19 cellular contexts compared by ENCODE assay signal in genomic region chr11:94117871-94118270, GRCh38.
"Had no signal": no experiment of that assay in that cellular context is flagged by ENCODE, and none has a peak within 500 bp of the region (broad histone marks: within the 10 kb centered on the region; RNA-seq: fewer than 3 reads in every experiment).

No MANE protein-coding gene starts in this region.

- ATAC-seq: activated naive CD4-positive, alpha-beta T cell treated with anti-CD3 and anti-CD28 coated beads, Interleukin-2, amount 50 U/mL, for 72 hours; activated T-cell treated with anti-CD3 and anti-CD28 coated beads, Interleukin-2, amount 50 U/mL, for 4 hours; body of pancreas; left ventricle myocardium superior; natural killer cell; stimulated activated memory B cell treated with anti-CD40 and anti-IgM and Interleukin-4, amounts not matched to agents 10 μg/mL and 1 μg/mL and 100 μg/mL, for 72 hours; T-helper 17 cell had no signal

- H3K27ac ChIP-seq: body of pancreas, coronary artery, epithelial cell of prostate, neutrophil, parathyroid adenoma, WERI-Rb-1 had no signal

- H3K36me3 ChIP-seq: neutrophil, WERI-Rb-1 had no signal

- DNase-seq: activated CD4-positive, alpha-beta memory T cell treated with anti-CD3 and anti-CD28 coated beads for 36 hours; activated effector memory CD4-positive, alpha-beta T cell treated with anti-CD3 and anti-CD28 coated beads, Interleukin-2, amount 50 U/mL, for 16 hours; activated T-cell treated with anti-CD3 and anti-CD28 coated beads, Interleukin-2, amount 50 U/mL, for 4 hours; body of pancreas; effector memory CD4-positive, alpha-beta T cell; hippocampal formation; left ventricle myocardium superior; mesendoderm; natural killer cell; stimulated activated CD4-positive, alpha-beta T cell treated with anti-CD3 and anti-CD28 coated beads, Interleukin-12 subunit alpha, Interleukin-12 subunit beta, amount 100 ng/mL, for 4 hours; stimulated activated CD4-positive, alpha-beta T cell treated with anti-CD3 and anti-CD28 coated beads, Interleukin-2, amount 100 ng/mL, for 24 hours; T-helper 17 cell; WERI-Rb-1 had no signal

- H3K9ac ChIP-seq: parathyroid adenoma had no signal

- H3K27me3 ChIP-seq: body of pancreas, neutrophil had no signal

- H3K4me3 ChIP-seq: body of pancreas, coronary artery had no signal

- H3K9me3 ChIP-seq: body of pancreas, neutrophil had no signal

- H3K4me1 ChIP-seq: parathyroid adenoma had no signal

- H2AFZ ChIP-seq: parathyroid adenoma had no signal

- H3K79me2 ChIP-seq: parathyroid adenoma had no signal
